ENCODE assay signal across 1 cellular context in the genomic region with DNA sequence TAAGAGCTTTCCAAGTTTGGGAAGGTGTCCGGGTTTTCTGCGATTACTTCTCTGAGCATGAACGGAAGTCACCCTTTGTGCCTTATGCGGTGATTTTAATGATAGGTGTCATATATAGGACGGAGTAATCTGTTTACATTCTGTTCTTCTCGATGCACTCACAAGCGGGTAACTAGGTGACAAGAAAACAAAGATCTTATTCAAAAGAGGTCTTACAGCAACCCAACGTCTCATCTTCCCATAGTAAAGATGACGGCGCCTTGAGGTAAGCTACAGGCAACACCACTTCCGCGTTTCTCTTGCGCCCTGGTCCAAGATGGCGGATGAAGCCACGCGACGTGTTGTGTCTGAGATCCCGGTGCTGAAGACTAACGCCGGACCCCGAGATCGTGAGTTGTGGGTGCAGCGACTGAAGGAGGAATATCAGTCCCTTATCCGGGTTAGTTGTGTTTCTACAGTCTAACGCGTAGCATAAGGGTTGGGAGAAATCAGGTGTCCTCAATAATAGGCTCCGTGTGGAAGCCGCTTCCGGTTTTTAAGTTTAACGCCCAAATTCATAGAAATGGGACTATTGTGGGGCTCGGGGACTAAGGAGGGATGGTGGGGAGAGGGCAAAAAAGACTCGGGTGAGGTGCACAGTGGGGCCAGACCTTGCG.
TF ChIP-seq lines count a peak whose summit lies in the region.

UFC1 (plus strand) TSS at position 297 of the 656 bp plus-strand sequence; CDS start at position 317, 20 bp downstream.

TF ChIP-seq in HepG2, 621 proteins besides CTCF, POLR2A, EP300 and RAD21 (continued from another document and continues in another):
- peak; percentile 95 for TF ChIP-seq KAT8 (CRISPR knock-in tag; IDR thresholded peaks at IDR 0.05)
- peak; percentile 89 for TF ChIP-seq POLR2AphosphoS5 (IDR thresholded peaks at IDR 0.05; ENCODE audit: low read depth, low read length)
- TF ChIP-seq FOXK1 (CRISPR knock-in tag; IDR thresholded peaks at IDR 0.05; ENCODE audit: borderline replicate concordance, low read depth) = peak; percentile 71; the same call in 1 of the 2 replicates
- peak; percentile 95; the same call in 1 of the 2 replicates for TF ChIP-seq DMAP1 (CRISPR knock-in tag; IDR thresholded peaks at IDR 0.05)
- TF ChIP-seq, protein P1, sequence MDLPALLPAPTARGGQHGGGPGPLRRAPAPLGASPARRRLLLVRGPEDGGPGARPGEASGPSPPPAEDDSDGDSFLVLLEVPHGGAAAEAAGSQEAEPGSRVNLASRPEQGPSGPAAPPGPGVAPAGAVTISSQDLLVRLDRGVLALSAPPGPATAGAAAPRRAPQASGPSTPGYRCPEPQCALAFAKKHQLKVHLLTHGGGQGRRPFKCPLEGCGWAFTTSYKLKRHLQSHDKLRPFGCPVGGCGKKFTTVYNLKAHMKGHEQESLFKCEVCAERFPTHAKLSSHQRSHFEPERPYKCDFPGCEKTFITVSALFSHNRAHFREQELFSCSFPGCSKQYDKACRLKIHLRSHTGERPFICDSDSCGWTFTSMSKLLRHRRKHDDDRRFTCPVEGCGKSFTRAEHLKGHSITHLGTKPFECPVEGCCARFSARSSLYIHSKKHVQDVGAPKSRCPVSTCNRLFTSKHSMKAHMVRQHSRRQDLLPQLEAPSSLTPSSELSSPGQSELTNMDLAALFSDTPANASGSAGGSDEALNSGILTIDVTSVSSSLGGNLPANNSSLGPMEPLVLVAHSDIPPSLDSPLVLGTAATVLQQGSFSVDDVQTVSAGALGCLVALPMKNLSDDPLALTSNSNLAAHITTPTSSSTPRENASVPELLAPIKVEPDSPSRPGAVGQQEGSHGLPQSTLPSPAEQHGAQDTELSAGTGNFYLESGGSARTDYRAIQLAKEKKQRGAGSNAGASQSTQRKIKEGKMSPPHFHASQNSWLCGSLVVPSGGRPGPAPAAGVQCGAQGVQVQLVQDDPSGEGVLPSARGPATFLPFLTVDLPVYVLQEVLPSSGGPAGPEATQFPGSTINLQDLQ (CRISPR knock-in tag; IDR thresholded peaks at IDR 0.05) = peak; percentile 62; the same call in 1 of the 2 replicates
- TF ChIP-seq KDM5A (IDR thresholded peaks at IDR 0.05; ENCODE audit: borderline replicate concordance, low read length) = peak; percentile 95
- TF ChIP-seq ZNF574 (CRISPR knock-in tag; IDR thresholded peaks at IDR 0.05) = peak; percentile 87
- peak; percentile 75; the same call in 1 of the 2 replicates for TF ChIP-seq TGIF2 (CRISPR knock-in tag; IDR thresholded peaks at IDR 0.05)
- TF ChIP-seq, protein P2, sequence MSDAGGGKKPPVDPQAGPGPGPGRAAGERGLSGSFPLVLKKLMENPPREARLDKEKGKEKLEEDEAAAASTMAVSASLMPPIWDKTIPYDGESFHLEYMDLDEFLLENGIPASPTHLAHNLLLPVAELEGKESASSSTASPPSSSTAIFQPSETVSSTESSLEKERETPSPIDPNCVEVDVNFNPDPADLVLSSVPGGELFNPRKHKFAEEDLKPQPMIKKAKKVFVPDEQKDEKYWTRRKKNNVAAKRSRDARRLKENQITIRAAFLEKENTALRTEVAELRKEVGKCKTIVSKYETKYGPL (CRISPR knock-in tag; IDR thresholded peaks at IDR 0.05) = no peak
- TF ChIP-seq ZNF616 (CRISPR knock-in tag; IDR thresholded peaks at IDR 0.05; ENCODE audit: low read depth) = no peak
- peak; percentile 59; the same call in 1 of the 2 replicates for TF ChIP-seq ZNF501 (CRISPR knock-in tag; IDR thresholded peaks at IDR 0.05)
- peak; percentile 52; the same call in 1 of the 2 replicates for TF ChIP-seq FOXC1 (CRISPR knock-in tag; IDR thresholded peaks at IDR 0.05; ENCODE audit: borderline replicate concordance)
- TF ChIP-seq RXRA (CRISPR knock-in tag; IDR thresholded peaks at IDR 0.05) = 0 out of 2 replicates have a peak, but pooled peaks have one; percentile 40
- TF ChIP-seq HNF4G (IDR thresholded peaks at IDR 0.05; ENCODE audit: borderline replicate concordance, low read depth, low read length) = 0 out of 2 replicates have a peak, but pooled peaks have one; percentile 0
- TF ChIP-seq HNF4G (CRISPR knock-in tag; IDR thresholded peaks at IDR 0.05; ENCODE audit: borderline replicate concordance, low read depth) = 0 out of 2 replicates have a peak, but pooled peaks have one; percentile 31
- TF ChIP-seq SIX1 (CRISPR knock-in tag; IDR thresholded peaks at IDR 0.05; ENCODE audit: borderline replicate concordance) = no peak
- TF ChIP-seq HOXD1 (CRISPR knock-in tag; IDR thresholded peaks at IDR 0.05) = peak; percentile 51; the same call in 1 of the 2 replicates
- TF ChIP-seq HES4 (CRISPR knock-in tag; IDR thresholded peaks at IDR 0.05; ENCODE audit: borderline replicate concordance) = 0 out of 2 replicates have a peak, but pooled peaks have one; percentile 46
- TF ChIP-seq, protein P3, sequence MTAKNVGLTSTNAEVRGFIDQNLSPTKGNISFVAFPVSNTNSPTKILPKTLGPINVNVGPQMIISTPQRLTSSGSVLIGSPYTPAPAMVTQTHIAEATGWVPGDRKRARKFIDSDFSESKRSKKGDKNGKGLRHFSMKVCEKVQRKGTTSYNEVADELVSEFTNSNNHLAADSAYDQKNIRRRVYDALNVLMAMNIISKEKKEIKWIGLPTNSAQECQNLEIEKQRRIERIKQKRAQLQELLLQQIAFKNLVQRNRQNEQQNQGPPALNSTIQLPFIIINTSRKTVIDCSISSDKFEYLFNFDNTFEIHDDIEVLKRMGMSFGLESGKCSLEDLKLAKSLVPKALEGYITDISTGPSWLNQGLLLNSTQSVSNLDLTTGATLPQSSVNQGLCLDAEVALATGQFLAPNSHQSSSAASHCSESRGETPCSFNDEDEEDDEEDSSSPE (CRISPR knock-in tag; IDR thresholded peaks at IDR 0.05) = peak; percentile 61
- TF ChIP-seq, protein P4, sequence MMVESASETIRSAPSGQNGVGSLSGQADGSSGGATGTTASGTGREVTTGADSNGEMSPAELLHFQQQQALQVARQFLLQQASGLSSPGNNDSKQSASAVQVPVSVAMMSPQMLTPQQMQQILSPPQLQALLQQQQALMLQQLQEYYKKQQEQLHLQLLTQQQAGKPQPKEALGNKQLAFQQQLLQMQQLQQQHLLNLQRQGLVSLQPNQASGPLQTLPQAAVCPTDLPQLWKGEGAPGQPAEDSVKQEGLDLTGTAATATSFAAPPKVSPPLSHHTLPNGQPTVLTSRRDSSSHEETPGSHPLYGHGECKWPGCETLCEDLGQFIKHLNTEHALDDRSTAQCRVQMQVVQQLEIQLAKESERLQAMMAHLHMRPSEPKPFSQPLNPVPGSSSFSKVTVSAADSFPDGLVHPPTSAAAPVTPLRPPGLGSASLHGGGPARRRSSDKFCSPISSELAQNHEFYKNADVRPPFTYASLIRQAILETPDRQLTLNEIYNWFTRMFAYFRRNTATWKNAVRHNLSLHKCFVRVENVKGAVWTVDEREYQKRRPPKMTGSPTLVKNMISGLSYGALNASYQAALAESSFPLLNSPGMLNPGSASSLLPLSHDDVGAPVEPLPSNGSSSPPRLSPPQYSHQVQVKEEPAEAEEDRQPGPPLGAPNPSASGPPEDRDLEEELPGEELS (CRISPR knock-in tag; IDR thresholded peaks at IDR 0.05) = peak; percentile 27; the same call in 1 of the 2 replicates
- TF ChIP-seq MNT (IDR thresholded peaks at IDR 0.05) = 0 out of 2 replicates have a peak, but pooled peaks have one; percentile 12
- peak; percentile 73 for TF ChIP-seq ZNF709 (CRISPR knock-in tag; IDR thresholded peaks at IDR 0.05)
- peak; percentile 55; the same call in 1 of the 2 replicates for TF ChIP-seq ZNF317 (CRISPR knock-in tag; IDR thresholded peaks at IDR 0.05)
- peak; percentile 65; the same call in 1 of the 2 replicates for TF ChIP-seq ZSCAN30 (CRISPR knock-in tag; IDR thresholded peaks at IDR 0.05)
- TF ChIP-seq, protein P5, sequence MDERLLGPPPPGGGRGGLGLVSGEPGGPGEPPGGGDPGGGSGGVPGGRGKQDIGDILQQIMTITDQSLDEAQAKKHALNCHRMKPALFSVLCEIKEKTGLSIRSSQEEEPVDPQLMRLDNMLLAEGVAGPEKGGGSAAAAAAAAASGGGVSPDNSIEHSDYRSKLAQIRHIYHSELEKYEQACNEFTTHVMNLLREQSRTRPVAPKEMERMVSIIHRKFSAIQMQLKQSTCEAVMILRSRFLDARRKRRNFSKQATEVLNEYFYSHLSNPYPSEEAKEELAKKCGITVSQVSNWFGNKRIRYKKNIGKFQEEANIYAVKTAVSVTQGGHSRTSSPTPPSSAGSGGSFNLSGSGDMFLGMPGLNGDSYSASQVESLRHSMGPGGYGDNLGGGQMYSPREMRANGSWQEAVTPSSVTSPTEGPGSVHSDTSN (CRISPR knock-in tag; IDR thresholded peaks at IDR 0.05) = no peak
- TF ChIP-seq CREB1 (IDR thresholded peaks at IDR 0.05) = peak; percentile 56
- TF ChIP-seq CREB1 (CRISPR knock-in tag; IDR thresholded peaks at IDR 0.05) = peak; percentile 83
- TF ChIP-seq DRAP1 (CRISPR knock-in tag; IDR thresholded peaks at IDR 0.05) = peak; percentile 82
- TF ChIP-seq RBM22 (optimal IDR thresholded peaks at IDR 0.05; ENCODE audit: low read length) = peak; percentile 82
- TF ChIP-seq SIX4 (CRISPR knock-in tag; IDR thresholded peaks at IDR 0.05) = no peak; the same call in 1 of the 2 replicates
- no peak for TF ChIP-seq NONO (IDR thresholded peaks at IDR 0.05)
- TF ChIP-seq NONO (CRISPR knock-in tag; conservative IDR thresholded peaks at IDR 0.05) = peak; percentile 75
- peak; percentile 53 for TF ChIP-seq HDAC1 (CRISPR knock-in tag; IDR thresholded peaks at IDR 0.05)
- no peak for TF ChIP-seq NBN (conservative IDR thresholded peaks at IDR 0.05)
- peak; percentile 57; the same call in 1 of the 2 replicates for TF ChIP-seq ZNF772 (CRISPR knock-in tag; IDR thresholded peaks at IDR 0.05)
- peak; percentile 94 for TF ChIP-seq MYC (CRISPR knock-in tag; IDR thresholded peaks at IDR 0.05; ENCODE audit: borderline replicate concordance)
- TF ChIP-seq, protein P6, sequence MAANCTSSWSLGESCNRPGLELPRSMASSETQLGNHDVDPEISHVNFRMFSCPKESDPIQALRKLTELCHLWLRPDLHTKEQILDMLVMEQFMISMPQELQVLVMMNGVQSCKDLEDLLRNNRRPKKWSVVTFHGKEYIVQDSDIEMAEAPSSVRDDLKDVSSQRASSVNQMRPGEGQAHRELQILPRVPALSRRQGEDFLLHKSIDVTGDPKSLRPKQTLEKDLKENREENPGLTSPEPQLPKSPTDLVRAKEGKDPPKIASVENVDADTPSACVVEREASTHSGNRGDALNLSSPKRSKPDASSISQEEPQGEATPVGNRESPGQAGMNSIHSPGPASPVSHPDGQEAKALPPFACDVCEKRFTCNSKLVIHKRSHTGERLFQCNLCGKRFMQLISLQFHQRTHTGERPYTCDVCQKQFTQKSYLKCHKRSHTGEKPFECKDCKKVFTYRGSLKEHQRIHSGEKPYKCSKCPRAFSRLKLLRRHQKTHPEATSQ (CRISPR knock-in tag; IDR thresholded peaks at IDR 0.05; ENCODE audit: borderline replicate concordance) = peak; percentile 87; the same call in 1 of the 2 replicates
- TF ChIP-seq GATAD1 (CRISPR knock-in tag; IDR thresholded peaks at IDR 0.05) = peak; percentile 84
- peak; percentile 36; the same call in 1 of the 2 replicates for TF ChIP-seq LCORL (IDR thresholded peaks at IDR 0.05)
- TF ChIP-seq LCORL (CRISPR knock-in tag; IDR thresholded peaks at IDR 0.05) = peak; percentile 61
- peak; percentile 94 for TF ChIP-seq YEATS4 (CRISPR knock-in tag; IDR thresholded peaks at IDR 0.05; ENCODE audit: borderline replicate concordance)
- peak; percentile 84 for TF ChIP-seq YEATS2 (CRISPR knock-in tag; IDR thresholded peaks at IDR 0.05; ENCODE audit: borderline replicate concordance)
- TF ChIP-seq CHD2 (IDR thresholded peaks at IDR 0.05; ENCODE audit: low read depth, low read length) = peak; percentile 76
- peak; percentile 53; the same call in 1 of the 2 replicates for TF ChIP-seq TOPORS (CRISPR knock-in tag; IDR thresholded peaks at IDR 0.05)
- TF ChIP-seq THAP11 (CRISPR knock-in tag; IDR thresholded peaks at IDR 0.05) = peak; percentile 87
- TF ChIP-seq NFIC (IDR thresholded peaks at IDR 0.05; ENCODE audit: low read length) = no peak
- TF ChIP-seq RFX5 (IDR thresholded peaks at IDR 0.05; ENCODE audit: low read depth, low read length) = no peak
- TF ChIP-seq ZSCAN12 (CRISPR knock-in tag; IDR thresholded peaks at IDR 0.05) = no peak
- TF ChIP-seq HOXA9 (CRISPR knock-in tag; IDR thresholded peaks at IDR 0.05; ENCODE audit: borderline replicate concordance) = 0 out of 2 replicates have a peak, but pooled peaks have one; percentile 42
